ENCODE assay signal across 19 cellular contexts in the genomic region with DNA sequence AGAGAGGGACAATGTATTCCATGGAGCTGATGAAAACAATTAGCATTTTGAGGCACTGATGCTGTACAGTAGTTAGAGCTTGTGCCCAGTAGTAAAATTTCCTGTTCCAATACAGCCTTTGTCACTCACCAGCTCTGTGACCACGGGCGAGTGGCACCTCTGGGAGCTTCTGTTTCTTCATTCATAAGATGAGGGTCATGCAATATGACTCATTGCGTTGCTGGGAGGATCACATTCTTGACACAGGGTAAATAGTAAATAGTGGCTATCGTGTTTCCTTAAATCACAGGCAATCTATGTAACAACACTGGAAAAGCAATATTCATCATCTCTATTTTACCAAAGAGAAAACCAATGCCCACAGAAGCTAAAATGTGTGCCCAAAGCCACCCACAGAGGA. TPM values are rescaled to one million over a fixed set of nuclear protein-coding genes. Genes with fewer than 3 reads are reported as not detected.
DNase-seq lines count a peak whose midpoint lies in the region; ATAC-seq and TF ChIP-seq lines count a peak whose summit lies in the region.
"Had no signal": no experiment of that assay in that cellular context is flagged by ENCODE, and none has a peak within 500 bp of the region (broad histone marks: within the 10 kb centered on the region; RNA-seq: fewer than 3 reads in every experiment).

No MANE protein-coding gene starts in this region.

- WGBS in psoas muscle, 3 donors = 28 to 32% (median 30%) methylated on average over 4 of the region's 4 CpGs

- H3K27me3 Mint-ChIP-seq in T-helper 17 cell = peaks cover 70% of the 10 kb centered on the region

- H3K36me3 ChIP-seq in psoas muscle (ENCODE audit: insufficient read depth in 1 of 2, low read depth in 1 of 2) = no peaks in the 10 kb centered on the region

- DNase-seq in NCI-H345 (lab: John Stamatoyannopoulos, UW) (peak; percentile 44), NCI-H345 treated with DMSO at 0.1 percent for 48 hours (lab: John Stamatoyannopoulos, UW; ENCODE audit: unreplicated experiment) (no peak), NCI-H460 (ENCODE audit: extremely low read depth, low read depth) (peak; percentile 70), fibroblast of gingiva (ENCODE audit: low read depth) (peak; percentile 2), psoas muscle (peak; percentile 42 to 72), T-helper 17 cell (no peak), SKM-1 treated with dmso at 0.1 percent for 144 hours (lab: John Stamatoyannopoulos, UW; ENCODE audit: unreplicated experiment) (no peak)
- DNase-seq: activated CD4-positive, alpha-beta T cell treated with anti-CD3 and anti-CD28 coated beads for 48 hours; activated T-cell treated with anti-CD3 and anti-CD28 coated beads, Interleukin-2, amount 50 U/mL, for 4 hours; cerebellar nuclear complex; erythroblast; NCI-H1930; nucleus accumbens; stimulated activated CD4-positive, alpha-beta T cell treated with anti-CD3 and anti-CD28 coated beads, Interleukin-12 subunit alpha, Interleukin-12 subunit beta, amount 100 ng/mL, for 4 hours; T-helper 9 cell had no signal

- no peak overlapping the region for H3K4me3 Mint-ChIP-seq in T-helper 17 cell
- H3K4me3 Mint-ChIP-seq: activated T-cell treated with anti-CD3 and anti-CD28 coated beads, Interleukin-2, amount 50 U/mL, for 4 hours had no signal

- no peaks in the 10 kb centered on the region for H3K27me3 ChIP-seq in psoas muscle (ENCODE audit: insufficient read depth in 3 of 3, low read length in 2 of 3)

- H3K4me1 Mint-ChIP-seq in T-helper 17 cell = no peaks in the 10 kb centered on the region

- peak overlapping the region; percentile 82 for H3K27ac ChIP-seq in psoas muscle

- no peak overlapping the region for H3K27ac Mint-ChIP-seq in T-helper 17 cell

- no peaks in the 10 kb centered on the region for H3K36me3 Mint-ChIP-seq in T-helper 17 cell (ENCODE audit: low read depth)

- ATAC-seq in psoas muscle (peak; percentile 90 to 95 (median 92)), T-helper 17 cell (no peak), HG03175 (IDR thresholded peaks at IDR 0.05; ENCODE audit: unreplicated experiment) (no peak)
- ATAC-seq: activated T-cell treated with anti-CD3 and anti-CD28 coated beads, Interleukin-2, amount 50 U/mL, for 4 hours had no signal

- no peak overlapping the region for H3K4me3 ChIP-seq in psoas muscle
- H3K4me3 ChIP-seq: lung had no signal

- intact Hi-C loops in psoas muscle (cut with DNase I) = loop anchor here in 1 of 2 donors (5.0 kb wide), 1 partner anchor 37 kb away; no protein-coding TSS in a partner anchor

- peaks cover 31% of the 10 kb centered on the region for H3K4me1 ChIP-seq in psoas muscle

- H3K9me3 ChIP-seq in psoas muscle = no peaks in the 10 kb centered on the region
- no peaks in the 10 kb centered on the region for H3K9me3 ChIP-seq in T-helper 17 cell (ENCODE audit: control insufficient read depth, low read length, poor library complexity, severe bottlenecking)

- no peak for TF ChIP-seq CTCF in psoas muscle (IDR thresholded peaks at IDR 0.05)

RNA-seq across cellular contexts. Expression of a gene that starts 4.5 kb away (rescaled TPM):
- not detected in 2 replicates for total RNA-seq in NCI-H460 (2014; rRNA removed; shearing (Covaris generic))
- not detected in 2 replicates for polyA plus RNA-seq in NCI-H460 (2014; cell fraction: nucleus; rRNA removed)
- total RNA-seq in psoas muscle (not detected), T-helper 17 cell (not detected)
- 1 to 10 TPM in 1 of 3 donors, under 1 TPM in 2; 0.08 to 1.2 (median 0.08) TPM for polyA plus RNA-seq in psoas muscle
- total RNA-seq: A172; activated T-cell treated with anti-CD3 and anti-CD28 coated beads, Interleukin-2, amount 50 U/mL, for 4 hours; lung; subcutaneous adipose tissue had no signal

Comparison
In these comparisons a context has a peak if more than half of its experiments do, and no peak if none do; other contexts are left out.
1. DNase-seq: peak in NCI-H345 (single experiment), NCI-H460 (single experiment), fibroblast of gingiva (single experiment) and psoas muscle (2 of 2); none in NCI-H345 treated with DMSO at 0.1 percent for 48 hours (single experiment), T-helper 17 cell (0 of 3) and SKM-1 treated with dmso at 0.1 percent for 144 hours (single experiment).
2. ATAC-seq: peak in psoas muscle (4 of 4); none in T-helper 17 cell (single experiment) and HG03175 (single experiment).